Comparison of ENCODE assay signal across 20 cellular contexts in the genomic region with DNA sequence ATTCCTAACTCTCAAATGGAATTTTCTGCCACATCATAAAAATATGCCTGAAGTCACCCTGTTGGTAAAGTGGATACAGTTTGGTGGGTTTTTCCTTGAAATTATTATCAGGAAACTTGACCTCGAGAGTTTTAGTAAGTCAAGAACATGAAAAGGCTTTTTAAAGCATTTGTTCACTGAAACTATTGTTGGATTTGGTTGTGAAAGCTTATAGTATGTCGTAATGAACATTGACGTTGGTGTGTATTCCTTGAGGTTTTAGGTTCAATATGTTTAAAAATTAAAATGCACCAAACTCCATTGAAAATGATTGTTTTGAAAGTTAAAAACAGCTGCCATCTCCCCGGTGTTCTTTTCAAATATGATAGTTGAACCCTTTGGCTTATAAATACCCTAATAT. TPM values are rescaled to one million over a fixed set of nuclear protein-coding genes. Genes with fewer than 3 reads are reported as not detected.
DNase-seq lines count a peak whose midpoint lies in the region; ATAC-seq and TF ChIP-seq lines count a peak whose summit lies in the region.
"Had no signal": no experiment of that assay in that cellular context is flagged by ENCODE, and none has a peak within 500 bp of the region (broad histone marks: within the 10 kb centered on the region; RNA-seq: fewer than 3 reads in every experiment).

No MANE protein-coding gene starts in this region.

- H3K27me3 ChIP-seq in right lobe of liver (no peaks in the 10 kb centered on the region), tibial nerve (no peaks in the 10 kb centered on the region)

- H3K9me3 Mint-ChIP-seq in natural killer cell treated with Interleukin-12 subunit alpha and Interleukin-12 subunit beta and Interleukin-15 and Interleukin-18, amount 100 ng/mL, for 72 hours = no peaks in the 10 kb centered on the region
- H3K9me3 Mint-ChIP-seq in natural killer cell = no peaks in the 10 kb centered on the region
- no peaks in the 10 kb centered on the region for H3K9me3 Mint-ChIP-seq in activated T-cell treated with anti-CD3 and anti-CD28 coated beads, Interleukin-2, amount 50 U/mL, for 4 hours
- H3K9me3 Mint-ChIP-seq: CD4-positive, alpha-beta T cell; stimulated activated naive CD8-positive, alpha-beta T cell treated with anti-CD3 and anti-CD28 coated beads, Interleukin-15, Interleukin-2, amounts not matched to agents 100 ng/mL and 50 ng/mL, for 24 hours had no signal

- H3K4me3 ChIP-seq in cardiac fibroblast (replicated peaks in 1 of 2; ENCODE audit: low read depth in 2 of 2, low read length in 2 of 2) (no peak overlapping the region), right lobe of liver (no peak overlapping the region), tibial nerve (peak overlapping the region in 1 of 4 donors; percentile 5)

- H3K27ac ChIP-seq in right lobe of liver (peak overlapping the region; percentile 17 to 62 (median 45)), tibial nerve (peak overlapping the region; percentile 23 to 76 (median 54))
- H3K27ac ChIP-seq: VCaP had no signal

- H3K27me3 Mint-ChIP-seq in natural killer cell treated with Interleukin-12 subunit alpha and Interleukin-12 subunit beta and Interleukin-15 and Interleukin-18, amount 100 ng/mL, for 72 hours = peaks cover 5 to 7% of the 10 kb centered on the region in 2 donors
- H3K27me3 Mint-ChIP-seq in natural killer cell (ENCODE audit: low read depth in 2 of 2) = peaks cover 2 to 5% of the 10 kb centered on the region in 2 donors
- H3K27me3 Mint-ChIP-seq in activated T-cell treated with anti-CD3 and anti-CD28 coated beads, Interleukin-2, amount 50 U/mL, for 4 hours (ENCODE audit: low read depth) = peaks cover 7% of the 10 kb centered on the region
- H3K27me3 Mint-ChIP-seq: CD4-positive, alpha-beta T cell had no signal

- H3K4me3 Mint-ChIP-seq in natural killer cell treated with Interleukin-12 subunit alpha and Interleukin-12 subunit beta and Interleukin-15 and Interleukin-18, amount 100 ng/mL, for 72 hours = peak overlapping the region; percentile 53
- no peak overlapping the region for H3K4me3 Mint-ChIP-seq in natural killer cell
- H3K4me3 Mint-ChIP-seq in activated T-cell treated with anti-CD3 and anti-CD28 coated beads, Interleukin-2, amount 50 U/mL, for 4 hours = no peak overlapping the region
- H3K4me3 Mint-ChIP-seq: activated naive CD8-positive, alpha-beta T cell; CD4-positive, alpha-beta T cell; stimulated activated naive CD8-positive, alpha-beta T cell treated with anti-CD3 and anti-CD28 coated beads, Interleukin-15, Interleukin-2, amounts not matched to agents 100 ng/mL and 50 ng/mL, for 24 hours had no signal

- TF ChIP-seq CTCF in natural killer cell (IDR thresholded peaks at IDR 0.05) = no peak
- no peak for TF ChIP-seq CTCF in cardiac fibroblast (IDR thresholded peaks at IDR 0.05; ENCODE audit: low read depth, low read length)
- no peak for TF ChIP-seq CTCF in right lobe of liver (IDR thresholded peaks at IDR 0.05)
- TF ChIP-seq CTCF in tibial nerve (IDR thresholded peaks at IDR 0.05) = no peak

- 24% methylated on average over 4 of the region's 4 CpGs for WGBS in right lobe of liver (ENCODE audit: insufficient coverage, low coverage, low lambda C conversion rate, missing lambda C conversion rate)
- 40 to 45% methylated on average over 4 of the region's 4 CpGs for WGBS in tibial nerve, 2 donors

- TF ChIP-seq EP300 in tibial nerve (IDR thresholded peaks at IDR 0.05) = no peak

- peaks cover 0 to 93% (median 33%) of the 10 kb centered on the region in 4 donors for H3K4me1 ChIP-seq in right lobe of liver
- H3K4me1 ChIP-seq in tibial nerve = peaks cover 0 to 41% (median 2%) of the 10 kb centered on the region in 4 donors

- H3K36me3 ChIP-seq in right lobe of liver (peaks cover 0 to 95% (median 33%) of the 10 kb centered on the region in 4 donors), tibial nerve (peaks cover 0 to 28% (median 0%) of the 10 kb centered on the region in 3 donors)

- H3K9me3 ChIP-seq in right lobe of liver = no peaks in the 10 kb centered on the region
- H3K9me3 ChIP-seq in tibial nerve = no peaks in the 10 kb centered on the region

- intact Hi-C loops in natural killer cell (cut with micrococcal nuclease) (no loop called here), right lobe of liver (cut with DNase I) (no loop called here)

- no peak for DNase-seq in natural killer cell treated with Interleukin-12 subunit alpha and Interleukin-12 subunit beta and Interleukin-15 and Interleukin-18, amount 100 ng/mL, for 72 hours (ENCODE audit: low spot score)
- DNase-seq in natural killer cell (no peak), cardiac fibroblast (ENCODE audit: low read depth in 2 of 2) (peak; percentile 48 to 57), right lobe of liver (no peak), tibial nerve (ENCODE audit: low spot score in 2 of 2) (no peak), amniotic stem cell (lab: John Stamatoyannopoulos, UW) (no peak), Kasumi-1 (lab: John Stamatoyannopoulos, UW) (no peak)
- no peak for DNase-seq in activated T-cell treated with anti-CD3 and anti-CD28 coated beads, Interleukin-2, amount 50 U/mL, for 4 hours
- DNase-seq: activated CD4-positive, alpha-beta T cell treated with anti-CD3 and anti-CD28 coated beads, Interleukin-2, amount 50 U/mL, for 4 hours; activated T-cell treated with anti-CD3 and anti-CD28 coated beads for 4 hours; CD4-positive, alpha-beta T cell; effector CD4-positive, alpha-beta T cell; KBM-7; left colon; NCI-H2171 treated with DMSO at 0.1 percent for 48 hours; NCI-H82; T-helper 1 cell had no signal

- ATAC-seq in natural killer cell treated with Interleukin-12 subunit alpha and Interleukin-12 subunit beta and Interleukin-15 and Interleukin-18, amount 100 ng/mL, for 72 hours = no peak
- no peak for ATAC-seq in natural killer cell
- no peak for ATAC-seq in right lobe of liver
- no peak for ATAC-seq in activated T-cell treated with anti-CD3 and anti-CD28 coated beads, Interleukin-2, amount 50 U/mL, for 4 hours
- ATAC-seq: left colon had no signal

- H3K4me1 Mint-ChIP-seq in natural killer cell treated with Interleukin-12 subunit alpha and Interleukin-12 subunit beta and Interleukin-15 and Interleukin-18, amount 100 ng/mL, for 72 hours (ENCODE audit: low read depth in 2 of 2) = peaks cover 17 to 26% of the 10 kb centered on the region in 2 donors
- H3K4me1 Mint-ChIP-seq in natural killer cell = peaks cover 13 to 16% of the 10 kb centered on the region in 2 donors
- H3K4me1 Mint-ChIP-seq in activated T-cell treated with anti-CD3 and anti-CD28 coated beads, Interleukin-2, amount 50 U/mL, for 4 hours (ENCODE audit: low read depth) = peaks cover 5% of the 10 kb centered on the region

- H3K27ac Mint-ChIP-seq in natural killer cell treated with Interleukin-12 subunit alpha and Interleukin-12 subunit beta and Interleukin-15 and Interleukin-18, amount 100 ng/mL, for 72 hours = peak overlapping the region; percentile 39 to 45
- H3K27ac Mint-ChIP-seq in natural killer cell = no peak overlapping the region
- H3K27ac Mint-ChIP-seq: activated naive CD8-positive, alpha-beta T cell; CD4-positive, alpha-beta T cell; stimulated activated naive CD8-positive, alpha-beta T cell treated with anti-CD3 and anti-CD28 coated beads, Interleukin-15, Interleukin-2, amounts not matched to agents 100 ng/mL and 50 ng/mL, for 24 hours had no signal

- no peak for TF ChIP-seq POLR2A in right lobe of liver (IDR thresholded peaks at IDR 0.05)
- no peak for TF ChIP-seq POLR2A in tibial nerve (IDR thresholded peaks at IDR 0.05)

- no peaks in the 10 kb centered on the region for H3K36me3 Mint-ChIP-seq in natural killer cell treated with Interleukin-12 subunit alpha and Interleukin-12 subunit beta and Interleukin-15 and Interleukin-18, amount 100 ng/mL, for 72 hours
- no peaks in the 10 kb centered on the region for H3K36me3 Mint-ChIP-seq in natural killer cell
- H3K36me3 Mint-ChIP-seq in activated T-cell treated with anti-CD3 and anti-CD28 coated beads, Interleukin-2, amount 50 U/mL, for 4 hours (ENCODE audit: insufficient read depth) = no peaks in the 10 kb centered on the region
- H3K36me3 Mint-ChIP-seq: activated naive CD8-positive, alpha-beta T cell had no signal

RNA-seq across cellular contexts. Expression of gene AOX1, which starts 30.8 kb away (rescaled TPM):
- total RNA-seq in natural killer cell treated with Interleukin-12 subunit alpha and Interleukin-12 subunit beta and Interleukin-15 and Interleukin-18, amount 100 ng/mL, for 72 hours = under 1 TPM; 0.17 to 0.26 TPM
- total RNA-seq in natural killer cell (not detected), right lobe of liver (1,000 to 10,000 TPM in 3 of 6 experiments, 100 to 1,000 TPM in 3; 524 to 1,747 (median 931) TPM), tibial nerve (100 to 1,000 TPM in 3 of 4 donors, 10 to 100 TPM in 1; 87.3 to 221 (median 135) TPM)
- total RNA-seq in activated T-cell treated with anti-CD3 and anti-CD28 coated beads, Interleukin-2, amount 50 U/mL, for 4 hours = 1 to 10 TPM in 1 of 3 donors, under 1 TPM in 2; 0.63 to 1.0 (median 0.71) TPM
- total RNA-seq: CD4-positive, alpha-beta T cell had no signal

Comparison
In these comparisons a context has a peak if more than half of its experiments do, and no peak if none do; other contexts are left out.
1. H3K27ac Mint-ChIP-seq: peak in natural killer cell treated with Interleukin-12 subunit alpha and Interleukin-12 subunit beta and Interleukin-15 and Interleukin-18, amount 100 ng/mL, for 72 hours (2 of 2); none in natural killer cell (0 of 2).
2. DNase-seq: peak in cardiac fibroblast (2 of 2); none in natural killer cell treated with Interleukin-12 subunit alpha and Interleukin-12 subunit beta and Interleukin-15 and Interleukin-18, amount 100 ng/mL, for 72 hours (single experiment), natural killer cell (single experiment), right lobe of liver (0 of 3), tibial nerve (0 of 2), activated T-cell treated with anti-CD3 and anti-CD28 coated beads, Interleukin-2, amount 50 U/mL, for 4 hours (single experiment), amniotic stem cell (single experiment) and Kasumi-1 (0 of 2).
3. RNA of gene AOX1, which starts 30.8 kb away (total RNA-seq): 524 to 1,747 TPM in right lobe of liver and 87.3 to 221 TPM in tibial nerve; 0.63 to 1.0 TPM in activated T-cell treated with anti-CD3 and anti-CD28 coated beads, Interleukin-2, amount 50 U/mL, for 4 hours, 0.17 to 0.26 TPM in natural killer cell treated with Interleukin-12 subunit alpha and Interleukin-12 subunit beta and Interleukin-15 and Interleukin-18, amount 100 ng/mL, for 72 hours and not detected in natural killer cell; every median in the first group is over 10 times any median in the second.